Comparison of ENCODE assay signal across 8 cellular contexts in the genomic region with DNA sequence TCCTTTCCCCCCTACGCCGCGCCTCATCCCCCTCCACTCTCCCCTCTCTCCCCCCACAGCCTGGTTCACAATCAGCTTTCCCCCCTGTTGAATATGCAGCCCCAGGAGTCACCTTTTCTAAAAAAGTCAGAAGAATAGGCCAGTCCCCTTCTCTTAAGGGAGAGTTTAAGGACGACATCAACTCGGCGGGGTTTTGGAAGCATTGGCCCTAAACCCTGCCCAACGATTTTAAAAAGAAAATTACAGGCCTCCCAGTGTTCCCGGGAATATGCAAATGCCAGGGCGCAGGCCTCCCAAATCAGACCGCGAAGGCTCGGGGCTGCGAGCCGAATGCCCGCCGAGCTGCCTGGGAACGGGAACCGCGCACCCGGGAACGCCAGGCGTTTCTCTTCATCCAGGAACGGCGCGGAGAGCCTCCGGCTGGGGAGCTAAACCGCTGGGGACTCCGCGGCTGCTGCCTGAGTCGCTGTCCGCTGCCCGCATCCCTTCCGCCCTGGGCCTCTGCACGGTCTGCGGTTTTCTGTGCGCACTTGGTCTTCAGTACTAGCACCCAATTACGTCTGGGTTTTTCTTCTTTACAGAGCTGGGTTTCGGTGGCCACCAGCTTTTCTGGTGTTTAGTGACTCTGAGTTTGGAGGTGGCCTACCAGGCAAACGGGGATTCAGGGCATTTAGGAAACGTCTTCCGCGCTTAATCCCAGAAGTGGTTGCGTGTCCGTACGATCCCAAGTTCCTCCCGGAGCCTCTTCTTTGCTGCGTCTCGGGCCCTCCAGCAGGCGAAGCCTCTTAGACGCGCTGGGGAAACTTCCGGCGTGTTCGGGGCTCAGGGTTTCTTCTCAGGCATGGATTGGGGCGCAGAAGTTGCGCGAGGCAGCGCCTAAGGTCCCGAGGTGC. TPM values are rescaled to one million over a fixed set of nuclear protein-coding genes. Genes with fewer than 3 reads are reported as not detected.
DNase-seq lines count a peak whose midpoint lies in the region; ATAC-seq and TF ChIP-seq lines count a peak whose summit lies in the region.

No MANE protein-coding gene starts in this region.

- peaks cover 5% of the 10 kb centered on the region for H3K36me3 ChIP-seq in BJ (ENCODE audit: control insufficient read depth, insufficient read depth, low read length)

- H3K27ac Mint-ChIP-seq in endothelial cell (ENCODE audit: unreplicated experiment): no peak overlapping the region

- POLR2A ChIA-PET in BJ (lab: Charles Lee): no interaction called here

- no peaks in the 10 kb centered on the region for H3K27me3 ChIP-seq in BJ (ENCODE audit: control insufficient read depth, insufficient read depth, low read length)

- H3K4me3 ChIP-seq in BJ (ENCODE audit: low read depth, low read length): peak overlapping the region; percentile 24

- CTCF ChIA-PET in BJ (lab: Yijun Ruan, JAX): interaction anchor here (1.0 to 2.0 kb wide), 4 partner anchors 10 to 1385 kb away, joined by 3 to 4 read pairs (median 4); no protein-coding TSS in a partner anchor

- H3K4me3 Mint-ChIP-seq in endothelial cell (ENCODE audit: unreplicated experiment): peak overlapping the region; percentile 82

- peaks cover 39% of the 10 kb centered on the region for H3K27me3 Mint-ChIP-seq in endothelial cell (ENCODE audit: unreplicated experiment)

- DNase-seq in BJ (ENCODE audit: low read depth) (no peak), Kasumi-1 (lab: John Stamatoyannopoulos, UW) (peak; percentile 66 to 69), endothelial cell (ENCODE audit: low spot score) (peak; percentile 53), midbrain (lab: John Stamatoyannopoulos, UW) (peak; percentile 73), A172 (ENCODE audit: low spot score) (no peak), Ammon's horn (ENCODE audit: low spot score) (no peak), H4 (ENCODE audit: low spot score) (no peak)

- H3K36me3 Mint-ChIP-seq in endothelial cell (ENCODE audit: low read depth, unreplicated experiment): no peaks in the 10 kb centered on the region

- no peaks in the 10 kb centered on the region for H3K9me3 Mint-ChIP-seq in endothelial cell (ENCODE audit: unreplicated experiment)

- TF ChIP-seq CTCF in BJ (IDR thresholded peaks at IDR 0.05; ENCODE audit: insufficient read depth, low read depth, low read length) (no peak), endothelial cell (IDR thresholded peaks at IDR 0.05; ENCODE audit: unreplicated experiment) (no peak)

- H3K4me1 Mint-ChIP-seq in endothelial cell (ENCODE audit: unreplicated experiment): peaks cover 43% of the 10 kb centered on the region

- no peak for ATAC-seq in GM18868 (IDR thresholded peaks at IDR 0.05; ENCODE audit: unreplicated experiment)

RNA-seq across cellular contexts. Expression of a gene that starts 5.7 kb away (rescaled TPM):
- 1.8 and 2.2 TPM in 2 replicates for polyA plus RNA-seq in BJ (2011; rRNA removed)
- 1.3 and 2.2 TPM in 2 replicates for polyA minus RNA-seq in BJ (2011; rRNA and poly(A)+ RNA removed)
- total RNA-seq in endothelial cell (ENCODE audit: unreplicated experiment): 2.6 TPM
- 1.6 and 1.9 TPM in 2 replicates for total RNA-seq in A172 (2014; rRNA removed; shearing (Covaris generic))
- total RNA-seq in H4 (2014; rRNA removed; shearing (Covaris generic)): 0.72 and 3.5 TPM in 2 replicates

Comparison
In these comparisons a context has a peak if more than half of its experiments do, and no peak if none do; other contexts are left out.
1. DNase-seq: peak in Kasumi-1 (2 of 2), endothelial cell (single experiment) and midbrain (single experiment); none in BJ (single experiment), A172 (single experiment), Ammon's horn (single experiment) and H4 (single experiment).